In genomic region chr10:73998623-73999622, GRCh38 we compare ENCODE assay signal across 8 cellular contexts. TPM values are rescaled to one million over a fixed set of nuclear protein-coding genes. Genes with fewer than 3 reads are reported as not detected.
DNase-seq lines count a peak whose midpoint lies in the region; ATAC-seq and TF ChIP-seq lines count a peak whose summit lies in the region.

No MANE protein-coding gene starts in this region.

- peak overlapping the region; percentile 94 for H3K9ac ChIP-seq in endodermal cell (ENCODE audit: extremely low read depth, low read length, poor library complexity, severe bottlenecking)

- TF ChIP-seq CTCF in endodermal cell (conservative IDR thresholded peaks at IDR 0.05), result peak; percentile 76

- H3K4me3 Mint-ChIP-seq in endodermal cell (peak overlapping the region; percentile 93), memory B cell (peak overlapping the region; percentile 95)

- H3K4me1 Mint-ChIP-seq in endodermal cell (peaks cover 39% of the 10 kb centered on the region), memory B cell (peaks cover 33% of the 10 kb centered on the region)

- no peaks in the 10 kb centered on the region for H3K9me3 ChIP-seq in endodermal cell (ENCODE audit: control insufficient read depth, low read length)

- H3K9me3 Mint-ChIP-seq in endodermal cell, result peaks cover 4% of the 10 kb centered on the region
- no peaks in the 10 kb centered on the region for H3K9me3 Mint-ChIP-seq in memory B cell

- peak overlapping the region; percentile 99 for H3K4me3 ChIP-seq in endodermal cell (ENCODE audit: low read length)

- no peaks in the 10 kb centered on the region for H3K27me3 Mint-ChIP-seq in endodermal cell (ENCODE audit: insufficient read depth)
- H3K27me3 Mint-ChIP-seq in memory B cell, result no peaks in the 10 kb centered on the region

- H3K27me3 ChIP-seq in endodermal cell (ENCODE audit: control insufficient read depth, insufficient read depth, low read length, poor library complexity, severe bottlenecking), result no peaks in the 10 kb centered on the region

- TF ChIP-seq RAD21 in Ishikawa (IDR thresholded peaks at IDR 0.05; ENCODE audit: low read depth), result no peak; the same call in none of the 2 replicates

- WGBS in endodermal cell (ENCODE audit: insufficient coverage in 1 of 2, insufficient read length in 1 of 2), 2 experiments, result 0 to 1% methylated on average over 25 to 36 of the region's 36 CpGs

- H3K4me1 ChIP-seq in endodermal cell (ENCODE audit: control insufficient read depth, insufficient read depth, low read length), result peaks cover 3% of the 10 kb centered on the region

- TF ChIP-seq EP300 in Ishikawa (IDR thresholded peaks at IDR 0.05; ENCODE audit: borderline replicate concordance), result peak; percentile 64; the same call in 1 of the 2 replicates

- peak; percentile 94 for DNase-seq in Daoy (ENCODE audit: low read depth)
- peak; percentile 25 for DNase-seq in activated CD4-positive, alpha-beta T cell treated with anti-CD3 and anti-CD28 coated beads for 48 hours
- DNase-seq in endodermal cell, result peak; percentile 82
- peak in 1 of 2 donors; percentile 16 for DNase-seq in memory B cell (ENCODE audit: low spot score in 2 of 2)
- DNase-seq in middle frontal gyrus (ENCODE audit: extremely low spot score, low spot score), result no peak

- peaks cover 20% of the 10 kb centered on the region for H3K36me3 Mint-ChIP-seq in endodermal cell (ENCODE audit: low read depth)
- peaks cover 8% of the 10 kb centered on the region for H3K36me3 Mint-ChIP-seq in memory B cell

- no peak for ATAC-seq in memory B cell (ENCODE audit: low read depth)
- no peak for ATAC-seq in GM21576 (IDR thresholded peaks at IDR 0.05; ENCODE audit: unreplicated experiment)

- peak overlapping the region; percentile 96 for H3K27ac Mint-ChIP-seq in endodermal cell
- H3K27ac Mint-ChIP-seq in memory B cell, result peak overlapping the region; percentile 94

- H3K36me3 ChIP-seq in endodermal cell (ENCODE audit: control insufficient read depth, insufficient read depth, low read length), result peaks cover 37% of the 10 kb centered on the region

- H3K27ac ChIP-seq in endodermal cell (ENCODE audit: low read depth, low read length), result peak overlapping the region; percentile 95
- peak overlapping the region; percentile 34 for H3K27ac ChIP-seq in temporal lobe (ENCODE audit: low read depth, low read length)

TF ChIP-seq in Ishikawa, 13 proteins besides CTCF, POLR2A, EP300 and RAD21:
- no peak for TF ChIP-seq USF1 (IDR thresholded peaks at IDR 0.05)
- TF ChIP-seq EGR1 (IDR thresholded peaks at IDR 0.05), result peak; percentile 74
- no peak for TF ChIP-seq REST (IDR thresholded peaks at IDR 0.05; ENCODE audit: low read depth)
- TF ChIP-seq CREB1 (IDR thresholded peaks at IDR 0.05; ENCODE audit: low read depth), result no peak
- TF ChIP-seq ZBTB7A (IDR thresholded peaks at IDR 0.05; ENCODE audit: low read depth), result peak; percentile 74; the same call in 1 of the 2 replicates
- TF ChIP-seq, protein P1, sequence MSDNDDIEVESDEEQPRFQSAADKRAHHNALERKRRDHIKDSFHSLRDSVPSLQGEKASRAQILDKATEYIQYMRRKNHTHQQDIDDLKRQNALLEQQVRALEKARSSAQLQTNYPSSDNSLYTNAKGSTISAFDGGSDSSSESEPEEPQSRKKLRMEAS (IDR thresholded peaks at IDR 0.05), result peak; percentile 53
- TF ChIP-seq CEBPB (IDR thresholded peaks at IDR 0.05), result no peak; the same call in 1 of the 2 replicates
- peak; percentile 85 for TF ChIP-seq TCF12 (IDR thresholded peaks at IDR 0.05; ENCODE audit: low read depth)
- TF ChIP-seq TEAD4 (IDR thresholded peaks at IDR 0.05), result peak; percentile 59
- peak; percentile 100 for TF ChIP-seq TAF1 (IDR thresholded peaks at IDR 0.05; ENCODE audit: low read depth)
- TF ChIP-seq NFIC (IDR thresholded peaks at IDR 0.05), result peak; percentile 56
- TF ChIP-seq FOXM1 (IDR thresholded peaks at IDR 0.05; ENCODE audit: borderline replicate concordance, low read depth), result 0 out of 2 replicates have a peak, but pooled peaks have one; percentile 66
- TF ChIP-seq YY1 (IDR thresholded peaks at IDR 0.05; ENCODE audit: low read depth), result peak; percentile 69

RNA-seq across cellular contexts. Expression of gene VCL, which starts 1.0 kb away (rescaled TPM):
- 98.4 and 115 TPM in 2 replicates for total RNA-seq in Daoy (2014; rRNA removed; shearing (Covaris generic))
- total RNA-seq in endodermal cell (100 to 1,000 TPM; 109 to 214 TPM), temporal lobe (19.2 TPM)
- polyA plus RNA-seq in endodermal cell (2013, experiment 1 of 2), result 102 TPM
- polyA plus RNA-seq in endodermal cell (2013, experiment 2 of 2), result 96.2 TPM
